2 cellular contexts compared by ENCODE assay signal in genomic region chr7:143408686-143409551, GRCh38.
TF ChIP-seq lines count a peak whose summit lies in the region.

TSS of gene EPHA1 (minus strand) at chr7:143408856. CDS start at chr7:143408805, 51 bp downstream.

TF ChIP-seq in HCT116, 20 proteins besides CTCF, POLR2A, EP300 and RAD21:
- TF ChIP-seq JUND (IDR thresholded peaks at IDR 0.05) (no peak), SIN3A (IDR thresholded peaks at IDR 0.05; ENCODE audit: low read depth) (peak; percentile 51; the same call in 1 of the 2 replicates), CEBPB (IDR thresholded peaks at IDR 0.05; ENCODE audit: low read depth) (no peak), EZH2phosphoT487 (IDR thresholded peaks at IDR 0.05; ENCODE audit: borderline replicate concordance) (no peak), FOSL1 (IDR thresholded peaks at IDR 0.05; ENCODE audit: low read depth) (peak; percentile 21; the same call in 1 of the 2 replicates), CBX3 (IDR thresholded peaks at IDR 0.05; ENCODE audit: low read depth) (peak; percentile 17; the same call in 1 of the 2 replicates), TCF7L2 (IDR thresholded peaks at IDR 0.05; ENCODE audit: borderline replicate concordance, extremely low read depth, insufficient read depth, insufficient read length) (no peak), EGR1 (IDR thresholded peaks at IDR 0.05; ENCODE audit: low read depth) (peak; percentile 71), YY1 (IDR thresholded peaks at IDR 0.05; ENCODE audit: extremely low read depth, insufficient replicate concordance, low read depth, low read length) (no peak), POLR2AphosphoS5 (IDR thresholded peaks at IDR 0.05; ENCODE audit: low read depth, low read length) (peak; percentile 68; the same call in 1 of the 2 replicates), SP1 (IDR thresholded peaks at IDR 0.05; ENCODE audit: low read depth) (peak; percentile 60; the same call in 1 of the 2 replicates), ZNF274 (IDR thresholded peaks at IDR 0.05; ENCODE audit: low read depth, low read length) (no peak)
- TF ChIP-seq, protein P1, sequence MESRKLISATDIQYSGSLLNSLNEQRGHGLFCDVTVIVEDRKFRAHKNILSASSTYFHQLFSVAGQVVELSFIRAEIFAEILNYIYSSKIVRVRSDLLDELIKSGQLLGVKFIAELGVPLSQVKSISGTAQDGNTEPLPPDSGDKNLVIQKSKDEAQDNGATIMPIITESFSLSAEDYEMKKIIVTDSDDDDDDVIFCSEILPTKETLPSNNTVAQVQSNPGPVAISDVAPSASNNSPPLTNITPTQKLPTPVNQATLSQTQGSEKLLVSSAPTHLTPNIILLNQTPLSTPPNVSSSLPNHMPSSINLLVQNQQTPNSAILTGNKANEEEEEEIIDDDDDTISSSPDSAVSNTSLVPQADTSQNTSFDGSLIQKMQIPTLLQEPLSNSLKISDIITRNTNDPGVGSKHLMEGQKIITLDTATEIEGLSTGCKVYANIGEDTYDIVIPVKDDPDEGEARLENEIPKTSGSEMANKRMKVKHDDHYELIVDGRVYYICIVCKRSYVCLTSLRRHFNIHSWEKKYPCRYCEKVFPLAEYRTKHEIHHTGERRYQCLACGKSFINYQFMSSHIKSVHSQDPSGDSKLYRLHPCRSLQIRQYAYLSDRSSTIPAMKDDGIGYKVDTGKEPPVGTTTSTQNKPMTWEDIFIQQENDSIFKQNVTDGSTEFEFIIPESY (IDR thresholded peaks at IDR 0.05; ENCODE audit: extremely low read depth, insufficient replicate concordance, low read length), result no peak
- TF ChIP-seq, protein P2, sequence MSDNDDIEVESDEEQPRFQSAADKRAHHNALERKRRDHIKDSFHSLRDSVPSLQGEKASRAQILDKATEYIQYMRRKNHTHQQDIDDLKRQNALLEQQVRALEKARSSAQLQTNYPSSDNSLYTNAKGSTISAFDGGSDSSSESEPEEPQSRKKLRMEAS (IDR thresholded peaks at IDR 0.05), result peak; percentile 70
- TF ChIP-seq, protein P3, sequence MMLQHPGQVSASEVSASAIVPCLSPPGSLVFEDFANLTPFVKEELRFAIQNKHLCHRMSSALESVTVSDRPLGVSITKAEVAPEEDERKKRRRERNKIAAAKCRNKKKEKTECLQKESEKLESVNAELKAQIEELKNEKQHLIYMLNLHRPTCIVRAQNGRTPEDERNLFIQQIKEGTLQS (IDR thresholded peaks at IDR 0.05), result no peak
- TF ChIP-seq, protein P4, sequence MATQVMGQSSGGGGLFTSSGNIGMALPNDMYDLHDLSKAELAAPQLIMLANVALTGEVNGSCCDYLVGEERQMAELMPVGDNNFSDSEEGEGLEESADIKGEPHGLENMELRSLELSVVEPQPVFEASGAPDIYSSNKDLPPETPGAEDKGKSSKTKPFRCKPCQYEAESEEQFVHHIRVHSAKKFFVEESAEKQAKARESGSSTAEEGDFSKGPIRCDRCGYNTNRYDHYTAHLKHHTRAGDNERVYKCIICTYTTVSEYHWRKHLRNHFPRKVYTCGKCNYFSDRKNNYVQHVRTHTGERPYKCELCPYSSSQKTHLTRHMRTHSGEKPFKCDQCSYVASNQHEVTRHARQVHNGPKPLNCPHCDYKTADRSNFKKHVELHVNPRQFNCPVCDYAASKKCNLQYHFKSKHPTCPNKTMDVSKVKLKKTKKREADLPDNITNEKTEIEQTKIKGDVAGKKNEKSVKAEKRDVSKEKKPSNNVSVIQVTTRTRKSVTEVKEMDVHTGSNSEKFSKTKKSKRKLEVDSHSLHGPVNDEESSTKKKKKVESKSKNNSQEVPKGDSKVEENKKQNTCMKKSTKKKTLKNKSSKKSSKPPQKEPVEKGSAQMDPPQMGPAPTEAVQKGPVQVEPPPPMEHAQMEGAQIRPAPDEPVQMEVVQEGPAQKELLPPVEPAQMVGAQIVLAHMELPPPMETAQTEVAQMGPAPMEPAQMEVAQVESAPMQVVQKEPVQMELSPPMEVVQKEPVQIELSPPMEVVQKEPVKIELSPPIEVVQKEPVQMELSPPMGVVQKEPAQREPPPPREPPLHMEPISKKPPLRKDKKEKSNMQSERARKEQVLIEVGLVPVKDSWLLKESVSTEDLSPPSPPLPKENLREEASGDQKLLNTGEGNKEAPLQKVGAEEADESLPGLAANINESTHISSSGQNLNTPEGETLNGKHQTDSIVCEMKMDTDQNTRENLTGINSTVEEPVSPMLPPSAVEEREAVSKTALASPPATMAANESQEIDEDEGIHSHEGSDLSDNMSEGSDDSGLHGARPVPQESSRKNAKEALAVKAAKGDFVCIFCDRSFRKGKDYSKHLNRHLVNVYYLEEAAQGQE (IDR thresholded peaks at IDR 0.05; ENCODE audit: low read depth), result no peak

TF ChIP-seq in HepG2, 621 proteins besides CTCF, POLR2A, EP300 and RAD21 (continues in another document):
- no peak for TF ChIP-seq FOXP1 (IDR thresholded peaks at IDR 0.05)
- no peak for TF ChIP-seq FOXP1 (CRISPR knock-in tag; IDR thresholded peaks at IDR 0.05)
- no peak for TF ChIP-seq KAT7 (CRISPR knock-in tag; IDR thresholded peaks at IDR 0.05; ENCODE audit: borderline replicate concordance)
- TF ChIP-seq ZEB1 (IDR thresholded peaks at IDR 0.05; ENCODE audit: insufficient replicate concordance, low read depth), result peak; percentile 93
- TF ChIP-seq ZNF382 (CRISPR knock-in tag; IDR thresholded peaks at IDR 0.05; ENCODE audit: borderline replicate concordance), result no peak
- TF ChIP-seq SP2 (CRISPR knock-in tag; IDR thresholded peaks at IDR 0.05), result no peak
- TF ChIP-seq MED8 (CRISPR knock-in tag; IDR thresholded peaks at IDR 0.05; ENCODE audit: insufficient replicate concordance), result no peak
- TF ChIP-seq ZNF839 (CRISPR knock-in tag; IDR thresholded peaks at IDR 0.05; ENCODE audit: borderline replicate concordance), result no peak
- no peak for TF ChIP-seq ATF1 (CRISPR knock-in tag; IDR thresholded peaks at IDR 0.05)
- 0 out of 2 replicates have a peak, but pooled peaks have one; percentile 14 for TF ChIP-seq ARID4A (CRISPR knock-in tag; IDR thresholded peaks at IDR 0.05; ENCODE audit: borderline replicate concordance)
- no peak for TF ChIP-seq CENPT (CRISPR knock-in tag; IDR thresholded peaks at IDR 0.05; ENCODE audit: low read depth)
- no peak for TF ChIP-seq ZFY (CRISPR knock-in tag; IDR thresholded peaks at IDR 0.05)
- no peak for TF ChIP-seq MTF2 (CRISPR knock-in tag; IDR thresholded peaks at IDR 0.05; ENCODE audit: borderline replicate concordance)
- TF ChIP-seq ZSCAN21 (CRISPR knock-in tag; IDR thresholded peaks at IDR 0.05; ENCODE audit: borderline replicate concordance), result no peak
- 0 out of 2 replicates have a peak, but pooled peaks have one; percentile 49 for TF ChIP-seq NCOA1 (CRISPR knock-in tag; IDR thresholded peaks at IDR 0.05)
- no peak for TF ChIP-seq PRMT3 (CRISPR knock-in tag; IDR thresholded peaks at IDR 0.05; ENCODE audit: borderline replicate concordance, low read depth)
- 0 out of 2 replicates have a peak, but pooled peaks have one; percentile 21 for TF ChIP-seq ZNF350 (CRISPR knock-in tag; IDR thresholded peaks at IDR 0.05; ENCODE audit: borderline replicate concordance, low read depth)
- TF ChIP-seq, protein P5, sequence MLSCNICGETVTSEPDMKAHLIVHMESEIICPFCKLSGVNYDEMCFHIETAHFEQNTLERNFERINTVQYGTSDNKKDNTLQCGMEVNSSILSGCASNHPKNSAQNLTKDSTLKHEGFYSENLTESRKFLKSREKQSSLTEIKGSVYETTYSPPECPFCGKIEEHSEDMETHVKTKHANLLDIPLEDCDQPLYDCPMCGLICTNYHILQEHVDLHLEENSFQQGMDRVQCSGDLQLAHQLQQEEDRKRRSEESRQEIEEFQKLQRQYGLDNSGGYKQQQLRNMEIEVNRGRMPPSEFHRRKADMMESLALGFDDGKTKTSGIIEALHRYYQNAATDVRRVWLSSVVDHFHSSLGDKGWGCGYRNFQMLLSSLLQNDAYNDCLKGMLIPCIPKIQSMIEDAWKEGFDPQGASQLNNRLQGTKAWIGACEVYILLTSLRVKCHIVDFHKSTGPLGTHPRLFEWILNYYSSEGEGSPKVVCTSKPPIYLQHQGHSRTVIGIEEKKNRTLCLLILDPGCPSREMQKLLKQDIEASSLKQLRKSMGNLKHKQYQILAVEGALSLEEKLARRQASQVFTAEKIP (CRISPR knock-in tag; IDR thresholded peaks at IDR 0.05; ENCODE audit: borderline replicate concordance), result no peak
- no peak for TF ChIP-seq ZNF3 (CRISPR knock-in tag; IDR thresholded peaks at IDR 0.05)
- 0 out of 2 replicates have a peak, but pooled peaks have one; percentile 57 for TF ChIP-seq ZNF879 (CRISPR knock-in tag; IDR thresholded peaks at IDR 0.05)
- TF ChIP-seq, protein P6, sequence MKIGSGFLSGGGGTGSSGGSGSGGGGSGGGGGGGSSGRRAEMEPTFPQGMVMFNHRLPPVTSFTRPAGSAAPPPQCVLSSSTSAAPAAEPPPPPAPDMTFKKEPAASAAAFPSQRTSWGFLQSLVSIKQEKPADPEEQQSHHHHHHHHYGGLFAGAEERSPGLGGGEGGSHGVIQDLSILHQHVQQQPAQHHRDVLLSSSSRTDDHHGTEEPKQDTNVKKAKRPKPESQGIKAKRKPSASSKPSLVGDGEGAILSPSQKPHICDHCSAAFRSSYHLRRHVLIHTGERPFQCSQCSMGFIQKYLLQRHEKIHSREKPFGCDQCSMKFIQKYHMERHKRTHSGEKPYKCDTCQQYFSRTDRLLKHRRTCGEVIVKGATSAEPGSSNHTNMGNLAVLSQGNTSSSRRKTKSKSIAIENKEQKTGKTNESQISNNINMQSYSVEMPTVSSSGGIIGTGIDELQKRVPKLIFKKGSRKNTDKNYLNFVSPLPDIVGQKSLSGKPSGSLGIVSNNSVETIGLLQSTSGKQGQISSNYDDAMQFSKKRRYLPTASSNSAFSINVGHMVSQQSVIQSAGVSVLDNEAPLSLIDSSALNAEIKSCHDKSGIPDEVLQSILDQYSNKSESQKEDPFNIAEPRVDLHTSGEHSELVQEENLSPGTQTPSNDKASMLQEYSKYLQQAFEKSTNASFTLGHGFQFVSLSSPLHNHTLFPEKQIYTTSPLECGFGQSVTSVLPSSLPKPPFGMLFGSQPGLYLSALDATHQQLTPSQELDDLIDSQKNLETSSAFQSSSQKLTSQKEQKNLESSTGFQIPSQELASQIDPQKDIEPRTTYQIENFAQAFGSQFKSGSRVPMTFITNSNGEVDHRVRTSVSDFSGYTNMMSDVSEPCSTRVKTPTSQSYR (CRISPR knock-in tag; IDR thresholded peaks at IDR 0.05; ENCODE audit: borderline replicate concordance), result no peak
- no peak for TF ChIP-seq ZNF253 (CRISPR knock-in tag; IDR thresholded peaks at IDR 0.05; ENCODE audit: borderline replicate concordance)
- no peak for TF ChIP-seq CENPBD1 (CRISPR knock-in tag; IDR thresholded peaks at IDR 0.05; ENCODE audit: borderline replicate concordance, low read depth)
- TF ChIP-seq YEATS4 (CRISPR knock-in tag; IDR thresholded peaks at IDR 0.05; ENCODE audit: borderline replicate concordance), result no peak
- TF ChIP-seq ZBTB10 (CRISPR knock-in tag; IDR thresholded peaks at IDR 0.05; ENCODE audit: borderline replicate concordance), result no peak
- no peak for TF ChIP-seq PAX8 (CRISPR knock-in tag; IDR thresholded peaks at IDR 0.05; ENCODE audit: borderline replicate concordance)
- TF ChIP-seq AGO2 (optimal IDR thresholded peaks at IDR 0.05; ENCODE audit: low read depth, low read length), result no peak
- no peak for TF ChIP-seq ZNF549 (CRISPR knock-in tag; IDR thresholded peaks at IDR 0.05)
- no peak for TF ChIP-seq ZNF343 (CRISPR knock-in tag; IDR thresholded peaks at IDR 0.05)
- TF ChIP-seq KLF16 (CRISPR knock-in tag; IDR thresholded peaks at IDR 0.05), result no peak
- TF ChIP-seq TERF1 (CRISPR knock-in tag; IDR thresholded peaks at IDR 0.05), result no peak
